ENCODE assay signal across 13 cellular contexts in the genomic region with DNA sequence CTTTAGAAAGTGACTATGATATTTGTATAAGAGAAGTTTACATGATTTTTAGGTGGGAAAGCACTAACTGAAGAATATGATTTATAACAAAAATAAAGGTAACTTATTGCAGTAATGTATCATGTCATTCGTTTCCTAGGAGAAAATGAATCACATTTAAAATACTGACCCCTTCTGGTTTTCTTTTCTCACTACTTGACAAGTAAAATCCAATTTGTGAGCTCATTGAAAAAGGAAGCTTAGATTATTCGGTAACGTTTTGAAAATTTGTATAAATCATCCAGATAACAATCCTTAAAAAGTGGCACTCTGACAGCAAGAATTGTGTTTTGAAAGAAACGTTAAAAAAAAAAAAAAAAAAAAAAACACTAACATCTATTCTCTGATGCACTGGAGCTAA. TPM values are rescaled to one million over a fixed set of nuclear protein-coding genes. Genes with fewer than 3 reads are reported as not detected.
DNase-seq lines count a peak whose midpoint lies in the region; ATAC-seq and TF ChIP-seq lines count a peak whose summit lies in the region.
"Had no signal": no experiment of that assay in that cellular context is flagged by ENCODE, and none has a peak within 500 bp of the region (broad histone marks: within the 10 kb centered on the region; RNA-seq: fewer than 3 reads in every experiment).

No MANE protein-coding gene starts in this region.

- H3K4me3 ChIP-seq in GM23338 (no peak overlapping the region), PC-9 (no peak overlapping the region), fibroblast of mammary gland (ENCODE audit: control insufficient read depth, low read depth, low read length) (no peak overlapping the region), Peyer's patch (no peak overlapping the region)

- DNase-seq in ACHN (peak; percentile 39), GM23338 (ENCODE audit: low spot score) (peak; percentile 35), PC-9 (peak in 1 of 2 experiments; percentile 34), fibroblast of mammary gland (ENCODE audit: low read depth) (peak; percentile 37), NCI-H1694 (lab: John Stamatoyannopoulos, UW) (no peak), putamen (ENCODE audit: low spot score) (no peak), Peyer's patch (no peak)
- DNase-seq: anterior cingulate cortex; KG1; stimulated activated CD4-positive, alpha-beta T cell treated with anti-CD3 and anti-CD28 coated beads, Interleukin-12 subunit alpha, Interleukin-12 subunit beta, amount 100 ng/mL, for 4 hours; T-helper 17 cell had no signal

- H3K4me1 ChIP-seq in GM23338 (ENCODE audit: insufficient read depth) (no peaks in the 10 kb centered on the region), PC-9 (replicated peaks; ENCODE audit: insufficient read depth) (no peaks in the 10 kb centered on the region), Peyer's patch (no peaks in the 10 kb centered on the region)

- H3K9me2 ChIP-seq in GM23338 (ENCODE audit: insufficient read depth) (no peaks in the 10 kb centered on the region), PC-9 (ENCODE audit: insufficient read depth) (no peaks in the 10 kb centered on the region)

- no peak for ATAC-seq in GM23338
- no peak for ATAC-seq in HG03432 (IDR thresholded peaks at IDR 0.05; ENCODE audit: unreplicated experiment)
- ATAC-seq: natural killer cell treated with Interleukin-12 subunit alpha and Interleukin-12 subunit beta and Interleukin-15 and Interleukin-18, amount 100 ng/mL, for 72 hours; T-helper 17 cell had no signal

- no peaks in the 10 kb centered on the region for H3K9me3 Mint-ChIP-seq in GM23338
- H3K9me3 Mint-ChIP-seq: natural killer cell treated with Interleukin-12 subunit alpha and Interleukin-12 subunit beta and Interleukin-15 and Interleukin-18, amount 100 ng/mL, for 72 hours had no signal

- H3K79me2 ChIP-seq in GM23338 (replicated peaks; ENCODE audit: insufficient read depth) (no peaks in the 10 kb centered on the region), PC-9 (ENCODE audit: low read depth) (no peaks in the 10 kb centered on the region)

- H3F3A ChIP-seq in GM23338 (replicated peaks; ENCODE audit: low read depth) (no peaks in the 10 kb centered on the region), PC-9 (ENCODE audit: insufficient read depth, low read depth) (no peaks in the 10 kb centered on the region; the same call in 1 of the 2 replicates)

- no peak for TF ChIP-seq POLR2A in Peyer's patch (IDR thresholded peaks at IDR 0.05)

- H3K9me3 ChIP-seq in PC-9 (ENCODE audit: insufficient read depth, low read depth): no peaks in the 10 kb centered on the region
- no peaks in the 10 kb centered on the region for H3K9me3 ChIP-seq in Peyer's patch

- H3K4me1 Mint-ChIP-seq in GM23338: no peaks in the 10 kb centered on the region

- peak in 1 of 2 experiments; percentile 52; a peak in 3 of 4 replicates for TF ChIP-seq CTCF in GM23338 (conservative IDR thresholded peaks at IDR 0.05; ENCODE audit: low read depth in 2 of 2)
- peak; percentile 48 for TF ChIP-seq CTCF in PC-9 (conservative IDR thresholded peaks at IDR 0.05)
- TF ChIP-seq CTCF in fibroblast of mammary gland (conservative IDR thresholded peaks at IDR 0.05; ENCODE audit: control insufficient read depth, insufficient read depth, low read depth, low read length): peak; percentile 29
- TF ChIP-seq CTCF in Peyer's patch (IDR thresholded peaks at IDR 0.05): no peak

- CTCF ChIA-PET in PC-9 (lab: Charles Lee): interaction anchor here (0.6 kb wide), 1 partner anchor 9 kb away, joined by 5 read pairs; no protein-coding TSS in a partner anchor

- no peak overlapping the region for H3K27ac Mint-ChIP-seq in GM23338
- H3K27ac Mint-ChIP-seq: natural killer cell treated with Interleukin-12 subunit alpha and Interleukin-12 subunit beta and Interleukin-15 and Interleukin-18, amount 100 ng/mL, for 72 hours; T-helper 17 cell had no signal

- H3K27me3 ChIP-seq in GM23338 (ENCODE audit: insufficient read depth): no peaks in the 10 kb centered on the region
- no peaks in the 10 kb centered on the region for H3K27me3 ChIP-seq in PC-9 (ENCODE audit: insufficient read depth, low read depth)
- H3K27me3 ChIP-seq in Peyer's patch: no peaks in the 10 kb centered on the region

- H2AFZ ChIP-seq in GM23338 (no peak overlapping the region), PC-9 (no peak overlapping the region)

- BruUV-seq in PC-9 (replicated peaks; lab: Mats Ljungman, UMichigan): no TSS peak

- H3K4me2 ChIP-seq in GM23338 (no peak overlapping the region), PC-9 (no peak overlapping the region)

- H3K36me3 Mint-ChIP-seq in GM23338 (ENCODE audit: low read depth): no peaks in the 10 kb centered on the region

- H3K27ac ChIP-seq in GM23338 (ENCODE audit: low read depth) (no peak overlapping the region), PC-9 (no peak overlapping the region), Peyer's patch (no peak overlapping the region)

- H4K20me1 ChIP-seq in GM23338 (replicated peaks; ENCODE audit: insufficient read depth) (no peaks in the 10 kb centered on the region), PC-9 (ENCODE audit: insufficient read depth) (no peaks in the 10 kb centered on the region)

- intact Hi-C loops in PC-9 (cut with micrococcal nuclease; ENCODE audit: unreplicated experiment): loop anchor here (10.0 kb wide), 1 partner anchor 57 kb away; no protein-coding TSS in a partner anchor

- POLR2A ChIA-PET in PC-9 (lab: Charles Lee; ENCODE audit: unreplicated experiment): no interaction called here

- H3K4me3 Mint-ChIP-seq in GM23338: no peak overlapping the region
- H3K4me3 Mint-ChIP-seq: natural killer cell treated with Interleukin-12 subunit alpha and Interleukin-12 subunit beta and Interleukin-15 and Interleukin-18, amount 100 ng/mL, for 72 hours; T-helper 17 cell had no signal

- in situ Hi-C loops in ACHN (cut with HindIII; ENCODE audit: low pct_ligation_motif_present, low pct_unique_long_range_greater_than_20kb, low sequenced_read_pairs): no loop called here

- no peaks in the 10 kb centered on the region for H3K27me3 Mint-ChIP-seq in GM23338 (ENCODE audit: insufficient read depth, low read depth, poor library complexity)
- H3K27me3 Mint-ChIP-seq: natural killer cell treated with Interleukin-12 subunit alpha and Interleukin-12 subunit beta and Interleukin-15 and Interleukin-18, amount 100 ng/mL, for 72 hours; T-helper 17 cell had no signal

- no peaks in the 10 kb centered on the region for H3K36me3 ChIP-seq in GM23338 (ENCODE audit: insufficient read depth)
- peaks cover 18% of the 10 kb centered on the region; the same call in 1 of the 2 replicates for H3K36me3 ChIP-seq in PC-9 (ENCODE audit: low read depth)
- peaks cover 0 to 32% (median 0%) of the 10 kb centered on the region in 3 donors for H3K36me3 ChIP-seq in Peyer's patch

TF ChIP-seq in GM23338, 12 proteins besides CTCF, POLR2A, EP300 and RAD21 (continues in another document):
- TF ChIP-seq CREB1 (CRISPR knock-in tag; IDR thresholded peaks at IDR 0.05; ENCODE audit: low read depth) (no peak), POLR2AphosphoS5 (IDR thresholded peaks at IDR 0.05; ENCODE audit: low read depth) (no peak)

RNA-seq across cellular contexts. Expression of a gene that starts 39.0 kb away (rescaled TPM):
- 8.7 and 10.6 TPM in 2 replicates for total RNA-seq in GM23338 (2014; rRNA removed; shearing (Covaris generic))
- 5.4 and 6.3 TPM in 2 replicates for polyA plus RNA-seq in GM23338 (2016; fragmentation: Nextera tagmentation; extraction: Ambion mirVana)
- total RNA-seq in PC-9 (2021): 18.8 and 19.8 TPM in 2 replicates
- total RNA-seq in Peyer's patch: 10 to 100 TPM; 19.7 to 56.9 (median 22.9) TPM

RNA-seq across cellular contexts. Expression of a gene that starts 39.1 kb away (rescaled TPM):
- 1.3 and 1.6 TPM in 2 replicates for total RNA-seq in GM23338 (2014; rRNA removed; shearing (Covaris generic))
- 0.83 and 1.1 TPM in 2 replicates for polyA plus RNA-seq in GM23338 (2016; fragmentation: Nextera tagmentation; extraction: Ambion mirVana)
- total RNA-seq in PC-9 (2021) (6.4 and 8.2 TPM in 2 replicates), Peyer's patch (1 to 10 TPM; 5.2 to 10.0 (median 6.0) TPM)

Comparison
In these comparisons a context has a peak if more than half of its experiments do, and no peak if none do; other contexts are left out.
1. DNase-seq: peak in ACHN (single experiment), GM23338 (single experiment) and fibroblast of mammary gland (single experiment); none in NCI-H1694 (single experiment), putamen (single experiment) and Peyer's patch (0 of 3).
2. CTCF ChIP-seq: peak in PC-9 (single experiment) and fibroblast of mammary gland (single experiment); none in Peyer's patch (0 of 6).